Comparison of ENCODE assay signal across 16 cellular contexts in genomic region chr7:127765150-127765549, GRCh38.
DNase-seq lines count a peak whose midpoint lies in the region; ATAC-seq, FAIRE-seq and TF ChIP-seq lines count a peak whose summit lies in the region.
"Had no signal": no experiment of that assay in that cellular context is flagged by ENCODE, and none has a peak within 500 bp of the region (broad histone marks: within the 10 kb centered on the region; RNA-seq: fewer than 3 reads in every experiment).

No MANE protein-coding gene starts in this region.

- no peak for DNase-seq in natural killer cell
- no peak for DNase-seq in natural killer cell treated with Interleukin-12 subunit alpha and Interleukin-12 subunit beta and Interleukin-15 and Interleukin-18, amount 100 ng/mL, for 72 hours (ENCODE audit: low spot score)
- DNase-seq in NCI-H2171 (lab: John Stamatoyannopoulos, UW): peak; percentile 27
- no peak for DNase-seq in K562 (ENCODE audit: extremely low read depth in 1 of 4, low spot score in 3 of 4)
- no peak for DNase-seq in naive thymus-derived CD8-positive, alpha-beta T cell
- DNase-seq in stimulated activated CD8-positive, alpha-beta memory T cell treated with anti-CD3 and anti-CD28 coated beads, Interleukin-4, amount 100 ng/mL, for 48 hours: no peak
- DNase-seq: 8988T; CD4-positive, CD25-positive, alpha-beta regulatory T cell; DMS53; GF-D8; H7 had no signal

- no TSS peak for BruUV-seq in K562 (replicated peaks; lab: Mats Ljungman, UMichigan)

- H3K4me3 Mint-ChIP-seq in natural killer cell: no peak overlapping the region
- no peak overlapping the region for H3K4me3 Mint-ChIP-seq in natural killer cell treated with Interleukin-12 subunit alpha and Interleukin-12 subunit beta and Interleukin-15 and Interleukin-18, amount 100 ng/mL, for 72 hours
- no peak overlapping the region for H3K4me3 Mint-ChIP-seq in naive thymus-derived CD8-positive, alpha-beta T cell
- H3K4me3 Mint-ChIP-seq: CD4-positive, CD25-positive, alpha-beta regulatory T cell; GM23338; IgD-negative memory B cell had no signal

- 86% methylated on average over 3 of the region's 3 CpGs for WGBS in K562 (ENCODE audit: insufficient coverage, low coverage, missing lambda C conversion rate)

- in situ Hi-C loops in K562 (cut with MboI): no loop called here

- no peak overlapping the region for H3K4me3 ChIP-seq in K562
- H3K4me3 ChIP-seq: BLaER1 treated with 17β-estradiol and CSF1 and Interleukin-3, amounts not matched to agents 10 nM and 100 nM; GM23338 had no signal

- peaks cover 89 to 93% of the 10 kb centered on the region in 2 donors for H3K4me1 Mint-ChIP-seq in natural killer cell
- H3K4me1 Mint-ChIP-seq in natural killer cell treated with Interleukin-12 subunit alpha and Interleukin-12 subunit beta and Interleukin-15 and Interleukin-18, amount 100 ng/mL, for 72 hours (ENCODE audit: low read depth in 2 of 2): peaks cover 78 to 81% of the 10 kb centered on the region in 2 donors
- H3K4me1 Mint-ChIP-seq in naive thymus-derived CD8-positive, alpha-beta T cell: peaks cover 20 to 74% (median 60%) of the 10 kb centered on the region in 4 donors

- no peaks in the 10 kb centered on the region for H3K9me3 ChIP-seq in K562 (replicated peaks; ENCODE audit: control insufficient read depth, insufficient read depth, low read depth, low read length)

- intact Hi-C loops in natural killer cell (cut with micrococcal nuclease): no loop called here
- intact Hi-C loops in K562 (cut with micrococcal nuclease): no loop called here

- H3K27ac ChIP-seq in K562 (ENCODE audit: extremely low read depth, low read depth, low read length): no peak overlapping the region
- H3K27ac ChIP-seq: BLaER1 treated with 17β-estradiol and CSF1 and Interleukin-3, amounts not matched to agents 10 nM and 100 nM; KMS-11 had no signal

- TF ChIP-seq CTCF in natural killer cell (IDR thresholded peaks at IDR 0.05): no peak
- no peak for TF ChIP-seq CTCF in K562 (IDR thresholded peaks at IDR 0.05 in 2 of 3, conservative IDR thresholded peaks at IDR 0.05 in 1 of 3; ENCODE audit: insufficient read depth in 2 of 3, low read depth in 1 of 3, low read length in 3 of 3)

- no peak overlapping the region for H2AFZ ChIP-seq in K562 (ENCODE audit: low read depth, low read length)
- H2AFZ ChIP-seq: GM23338 had no signal

- POLR2A ChIA-PET in K562 (lab: Yijun Ruan, JAX): interaction anchor here (1.5 kb wide), 1 partner anchor 27 kb away, joined by 4 read pairs; no protein-coding TSS in a partner anchor
- POLR2A ChIA-PET in naive thymus-derived CD8-positive, alpha-beta T cell (lab: Charles Lee): no interaction called here

- peak overlapping the region; percentile 58 to 88 for H3K27ac Mint-ChIP-seq in natural killer cell
- no peak overlapping the region for H3K27ac Mint-ChIP-seq in natural killer cell treated with Interleukin-12 subunit alpha and Interleukin-12 subunit beta and Interleukin-15 and Interleukin-18, amount 100 ng/mL, for 72 hours
- H3K27ac Mint-ChIP-seq in naive thymus-derived CD8-positive, alpha-beta T cell: no peak overlapping the region
- H3K27ac Mint-ChIP-seq: CD4-positive, CD25-positive, alpha-beta regulatory T cell; GM23338; IgD-negative memory B cell had no signal

- H3K4me2 ChIP-seq in K562 (ENCODE audit: insufficient read depth, low read length): no peak overlapping the region
- H3K4me2 ChIP-seq: GM23338, KMS-11 had no signal

- H3K9me1 ChIP-seq in K562 (ENCODE audit: control insufficient read depth, insufficient read depth, low read length): no peaks in the 10 kb centered on the region

- CTCF ChIA-PET in K562 (lab: Yijun Ruan, JAX; ENCODE audit: low intra/inter-chr PET ratio): no interaction called here

- no peaks in the 10 kb centered on the region for H3K36me3 Mint-ChIP-seq in natural killer cell
- peaks cover 14% of the 10 kb centered on the region for H3K36me3 Mint-ChIP-seq in natural killer cell treated with Interleukin-12 subunit alpha and Interleukin-12 subunit beta and Interleukin-15 and Interleukin-18, amount 100 ng/mL, for 72 hours
- H3K36me3 Mint-ChIP-seq in naive thymus-derived CD8-positive, alpha-beta T cell: peaks cover 6 to 26% (median 8%) of the 10 kb centered on the region in 3 donors

- peaks cover 2 to 3% of the 10 kb centered on the region in 2 donors for H3K9me3 Mint-ChIP-seq in natural killer cell
- H3K9me3 Mint-ChIP-seq in natural killer cell treated with Interleukin-12 subunit alpha and Interleukin-12 subunit beta and Interleukin-15 and Interleukin-18, amount 100 ng/mL, for 72 hours: no peaks in the 10 kb centered on the region
- peaks cover 0 to 2% (median 0%) of the 10 kb centered on the region in 9 donors for H3K9me3 Mint-ChIP-seq in naive thymus-derived CD8-positive, alpha-beta T cell
- H3K9me3 Mint-ChIP-seq: GM23338 had no signal

- H3K27me3 Mint-ChIP-seq in natural killer cell (ENCODE audit: low read depth in 2 of 2): no peaks in the 10 kb centered on the region
- no peaks in the 10 kb centered on the region for H3K27me3 Mint-ChIP-seq in natural killer cell treated with Interleukin-12 subunit alpha and Interleukin-12 subunit beta and Interleukin-15 and Interleukin-18, amount 100 ng/mL, for 72 hours
- no peaks in the 10 kb centered on the region for H3K27me3 Mint-ChIP-seq in naive thymus-derived CD8-positive, alpha-beta T cell
- H3K27me3 Mint-ChIP-seq: CD4-positive, CD25-positive, alpha-beta regulatory T cell; IgD-negative memory B cell had no signal

- peaks cover 24% of the 10 kb centered on the region for H3K36me3 ChIP-seq in K562 (ENCODE audit: control insufficient read depth, insufficient read depth, low read length)

- H3K79me2 ChIP-seq in K562 (ENCODE audit: control insufficient read depth, insufficient read depth, low read length): peaks cover 85% of the 10 kb centered on the region

- H3K27me3 ChIP-seq in K562 (ENCODE audit: control insufficient read depth in 2 of 2, insufficient read depth in 2 of 2, low read length in 2 of 2): no peaks in the 10 kb centered on the region
- H3K27me3 ChIP-seq: BLaER1 treated with 17β-estradiol and CSF1 and Interleukin-3, amounts not matched to agents 10 nM and 100 nM had no signal

- TF ChIP-seq EP300 in K562 (IDR thresholded peaks at IDR 0.05; ENCODE audit: low read length): no peak

- H3K4me1 ChIP-seq in K562 (replicated peaks in 1 of 2; ENCODE audit: control insufficient read depth in 2 of 2, insufficient read depth in 2 of 2, low read length in 2 of 2): no peaks in the 10 kb centered on the region

- no peak for TF ChIP-seq POLR2A in K562 (conservative IDR thresholded peaks at IDR 0.05)

- ATAC-seq in natural killer cell (no peak), K562 (no peak), HG03457 (IDR thresholded peaks at IDR 0.05; ENCODE audit: unreplicated experiment) (no peak)
- no peak for ATAC-seq in natural killer cell treated with Interleukin-12 subunit alpha and Interleukin-12 subunit beta and Interleukin-15 and Interleukin-18, amount 100 ng/mL, for 72 hours
- no peak for ATAC-seq in naive thymus-derived CD8-positive, alpha-beta T cell
- ATAC-seq: GM23338 had no signal

- TF ChIP-seq RAD21 in K562 (CRISPR knock-in tag; conservative IDR thresholded peaks at IDR 0.05 in 1 of 2, IDR thresholded peaks at IDR 0.05 in 1 of 2): no peak

- H3K9ac ChIP-seq in K562 (ENCODE audit: insufficient read depth in 1 of 2, low read depth in 2 of 2, low read length in 2 of 2): no peak overlapping the region
- H3K9ac ChIP-seq: BLaER1 treated with 17β-estradiol and CSF1 and Interleukin-3, amounts not matched to agents 10 nM and 100 nM; KMS-11 had no signal

- FAIRE-seq in K562 (lab: Jason Lieb, UNC): no peak

- H4K20me1 ChIP-seq in K562 (replicated peaks; ENCODE audit: control insufficient read depth, insufficient read depth, low read length): peaks cover 5% of the 10 kb centered on the region; the same call in 1 of the 2 replicates

TF ChIP-seq in K562, 482 proteins besides CTCF, POLR2A, EP300 and RAD21:
- TF ChIP-seq, protein P1, sequence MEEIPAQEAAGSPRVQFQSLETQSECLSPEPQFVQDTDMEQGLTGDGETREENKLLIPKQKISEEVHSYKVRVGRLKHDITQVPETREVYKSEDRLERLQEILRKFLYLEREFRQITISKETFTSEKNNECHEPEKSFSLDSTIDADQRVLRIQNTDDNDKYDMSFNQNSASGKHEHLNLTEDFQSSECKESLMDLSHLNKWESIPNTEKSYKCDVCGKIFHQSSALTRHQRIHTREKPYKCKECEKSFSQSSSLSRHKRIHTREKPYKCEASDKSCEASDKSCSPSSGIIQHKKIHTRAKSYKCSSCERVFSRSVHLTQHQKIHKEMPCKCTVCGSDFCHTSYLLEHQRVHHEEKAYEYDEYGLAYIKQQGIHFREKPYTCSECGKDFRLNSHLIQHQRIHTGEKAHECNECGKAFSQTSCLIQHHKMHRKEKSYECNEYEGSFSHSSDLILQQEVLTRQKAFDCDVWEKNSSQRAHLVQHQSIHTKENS (CRISPR knock-in tag; IDR thresholded peaks at IDR 0.05): no peak
- TF ChIP-seq RBM22 (IDR thresholded peaks at IDR 0.05; ENCODE audit: low read depth, low read length, poor library complexity, severe bottlenecking): peak; percentile 12

Comparison
In these comparisons a context has a peak if more than half of its experiments do, and no peak if none do; other contexts are left out.
1. H3K27ac Mint-ChIP-seq: peak in natural killer cell (2 of 2); none in natural killer cell treated with Interleukin-12 subunit alpha and Interleukin-12 subunit beta and Interleukin-15 and Interleukin-18, amount 100 ng/mL, for 72 hours (0 of 2) and naive thymus-derived CD8-positive, alpha-beta T cell (0 of 10).